In the genomic region with DNA sequence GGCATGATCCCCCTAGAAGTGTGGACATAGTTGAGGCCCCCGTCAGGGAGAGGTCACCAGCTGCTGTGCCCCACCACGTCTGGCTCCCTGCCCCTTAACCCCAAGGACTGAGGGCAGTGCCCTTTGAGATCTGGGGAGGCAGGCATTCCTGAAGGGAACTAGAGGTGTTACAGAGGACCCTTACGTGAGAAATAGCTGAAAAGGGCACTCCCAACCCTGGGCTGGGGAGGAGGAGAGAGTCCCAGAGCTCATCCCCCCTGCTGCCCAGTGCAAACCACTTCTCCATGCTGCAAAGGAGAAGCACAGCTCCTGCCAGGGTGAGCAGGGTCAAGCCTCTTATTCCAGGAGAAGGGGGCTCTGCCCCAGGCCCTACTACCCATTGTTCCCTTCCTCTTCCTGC, we compare ENCODE assay signal across 44 cellular contexts. TPM values are rescaled to one million over a fixed set of nuclear protein-coding genes. Genes with fewer than 3 reads are reported as not detected.
"Had no signal": no experiment of that assay in that cellular context is flagged by ENCODE, and none has a peak within 500 bp of the region (broad histone marks: within the 10 kb centered on the region; RNA-seq: fewer than 3 reads in every experiment).

No MANE protein-coding gene starts in this region.

- H3K36me3 Mint-ChIP-seq: activated CD8-positive, alpha-beta memory T cell treated with anti-CD3 and anti-CD28 coated beads, Interleukin-2, amount 10 ng/mL, durations not matched to agents 7 days and 5 days; activated naive CD4-positive, alpha-beta T cell treated with anti-CD3 and anti-CD28 coated beads, Interleukin-2, amount 50 U/mL, for 24 hours; activated naive CD8-positive, alpha-beta T cell treated with anti-CD3 and anti-CD28 coated beads for 36 hours had no signal

- H3K27ac ChIP-seq: adrenal gland, breast epithelium, epithelial cell of prostate, esophagus squamous epithelium, gastroesophageal sphincter, heart right ventricle had no signal

- H3K4me1 Mint-ChIP-seq: activated CD8-positive, alpha-beta memory T cell treated with anti-CD3 and anti-CD28 coated beads, Interleukin-2, amount 10 ng/mL, durations not matched to agents 7 days and 5 days; activated naive CD4-positive, alpha-beta T cell treated with anti-CD3 and anti-CD28 coated beads, Interleukin-2, amount 50 U/mL, for 24 hours; activated naive CD8-positive, alpha-beta T cell treated with anti-CD3 and anti-CD28 coated beads for 36 hours; activated naive CD8-positive, alpha-beta T cell treated with anti-CD3 and anti-CD28 coated beads, Interleukin-2, amount 50 U/mL, for 24 hours; central memory CD8-positive, alpha-beta T cell; T-helper 17 cell had no signal

- H3K27ac Mint-ChIP-seq: activated CD8-positive, alpha-beta memory T cell treated with anti-CD3 and anti-CD28 coated beads, Interleukin-2, amount 10 ng/mL, durations not matched to agents 7 days and 5 days; activated CD8-positive, alpha-beta T cell treated with anti-CD3 and anti-CD28 coated beads, Interleukin-2, amount 10 ng/mL, durations not matched to agents 7 days and 5 days; activated naive CD4-positive, alpha-beta T cell treated with anti-CD3 and anti-CD28 coated beads for 36 hours; activated naive CD4-positive, alpha-beta T cell treated with anti-CD3 and anti-CD28 coated beads, Interleukin-2, amount 50 U/mL, for 24 hours; activated naive CD8-positive, alpha-beta T cell treated with anti-CD3 and anti-CD28 coated beads for 36 hours; activated naive CD8-positive, alpha-beta T cell treated with anti-CD3 and anti-CD28 coated beads, Interleukin-2, amount 50 U/mL, for 24 hours; activated T-helper 1 cell treated with anti-CD3 and anti-CD28 coated beads, Interleukin-12 subunit alpha, Interleukin-12 subunit beta, Interleukin-2, Interleukin-4 antibody, amounts not matched to agents 30 ng/mL and 10 ng/mL and 1 ng/mL, durations not matched to agents 14 hours and 24 hours and 36 hours; activated T-helper 2 cell treated with anti-CD3 and anti-CD28 coated beads, Interferon-gamma antibody, Interleukin-2, Interleukin-4, amounts not matched to agents 10 μg/mL and 5 μg/mL and 100 μg/mL, durations not matched to agents 14 hours and 24 hours and 36 hours; brain; T-helper 17 cell; T-helper 2 cell treated with Interferon-gamma antibody and Interleukin-4, amounts not matched to agents 5 μg/mL and 100 μg/mL, for 36 hours had no signal

- FAIRE-seq: colon, endometrium, endothelial cell of umbilical vein had no signal

- DNase-seq: activated CD4-positive, alpha-beta T cell treated with anti-CD3 and anti-CD28 coated beads for 48 hours; activated CD4-positive, alpha-beta T cell treated with anti-CD3 and anti-CD28 coated beads, Interleukin-2, amount 50 U/mL, for 1 hour; activated CD4-positive, alpha-beta T cell treated with anti-CD3 and anti-CD28 coated beads, Interleukin-2, amount 50 U/mL, for 48 hours; activated CD8-positive, alpha-beta memory T cell treated with anti-CD3 and anti-CD28 coated beads, Interleukin-2, amount 10 ng/mL, durations not matched to agents 7 days and 5 days; activated CD8-positive, alpha-beta memory T cell treated with anti-CD3 and anti-CD28 coated beads, Interleukin-2, amount 50 U/mL, for 4 hours; activated CD8-positive, alpha-beta T cell treated with anti-CD3 and anti-CD28 coated beads, Interleukin-2, amount 10 ng/mL, durations not matched to agents 7 days and 5 days; activated effector memory CD4-positive, alpha-beta T cell treated with anti-CD3 and anti-CD28 coated beads, Interleukin-2, amount 50 U/mL, for 16 hours; activated naive CD4-positive, alpha-beta T cell treated with anti-CD3 and anti-CD28 coated beads for 36 hours; activated naive CD8-positive, alpha-beta T cell treated with anti-CD3 and anti-CD28 coated beads for 36 hours; activated naive CD8-positive, alpha-beta T cell treated with anti-CD3 and anti-CD28 coated beads, Interleukin-2, amount 50 U/mL, for 24 hours; activated T-cell treated with anti-CD3 and anti-CD28 coated beads, Interleukin-2, amount 50 U/mL, for 1 hour; activated T-cell treated with anti-CD3 and anti-CD28 coated beads, Interleukin-2, amount 50 U/mL, for 48 hours; adrenal gland; amygdala; aorta; cortex of kidney; dermis blood vessel endothelial cell; effector CD4-positive, alpha-beta T cell; effector memory CD8-positive, alpha-beta T cell; esophagus squamous epithelium; foreskin melanocyte; heart right ventricle; T-helper 1 cell; T-helper 17 cell; T1000 had no signal

- H3K4me3 ChIP-seq: adrenal gland, breast epithelium, esophagus squamous epithelium, gastroesophageal sphincter, heart right ventricle had no signal

- H3K36me3 ChIP-seq: adrenal gland had no signal

- H3K9me3 ChIP-seq: adrenal gland, breast epithelium, esophagus squamous epithelium, gastroesophageal sphincter, heart right ventricle had no signal

- ATAC-seq: activated CD4-positive, CD25-positive, alpha-beta regulatory T cell treated with anti-CD3 and anti-CD28 coated beads, Interleukin-2, amount 50 U/mL, for 24 hours; activated CD8-positive, alpha-beta memory T cell treated with anti-CD3 and anti-CD28 coated beads, Interleukin-2, amount 10 ng/mL, durations not matched to agents 7 days and 5 days; activated CD8-positive, alpha-beta T cell treated with anti-CD3 and anti-CD28 coated beads, Interleukin-2, amount 10 ng/mL, durations not matched to agents 7 days and 5 days; activated naive CD8-positive, alpha-beta T cell treated with anti-CD3 and anti-CD28 coated beads, Interleukin-2, amount 50 U/mL, for 24 hours; effector memory CD8-positive, alpha-beta T cell; gastroesophageal sphincter; T-helper 17 cell had no signal

- H3K27me3 Mint-ChIP-seq: activated CD8-positive, alpha-beta memory T cell treated with anti-CD3 and anti-CD28 coated beads, Interleukin-2, amount 10 ng/mL, durations not matched to agents 7 days and 5 days; activated naive CD4-positive, alpha-beta T cell treated with anti-CD3 and anti-CD28 coated beads, Interleukin-2, amount 50 U/mL, for 24 hours; activated naive CD8-positive, alpha-beta T cell treated with anti-CD3 and anti-CD28 coated beads for 36 hours; activated naive CD8-positive, alpha-beta T cell treated with anti-CD3 and anti-CD28 coated beads, Interleukin-2, amount 50 U/mL, for 24 hours; brain; central memory CD8-positive, alpha-beta T cell; effector memory CD8-positive, alpha-beta T cell; T-helper 17 cell had no signal

- H3K4me1 ChIP-seq: adrenal gland, breast epithelium, gastroesophageal sphincter, heart right ventricle had no signal

- H3K9me3 Mint-ChIP-seq: activated naive CD4-positive, alpha-beta T cell treated with anti-CD3 and anti-CD28 coated beads for 36 hours; activated naive CD4-positive, alpha-beta T cell treated with anti-CD3 and anti-CD28 coated beads, Interleukin-2, amount 50 U/mL, for 24 hours; activated naive CD8-positive, alpha-beta T cell treated with anti-CD3 and anti-CD28 coated beads for 36 hours; activated naive CD8-positive, alpha-beta T cell treated with anti-CD3 and anti-CD28 coated beads, Interleukin-2, amount 50 U/mL, for 24 hours; activated T-helper 1 cell treated with anti-CD3 and anti-CD28 coated beads, Interleukin-12 subunit alpha, Interleukin-12 subunit beta, Interleukin-2, Interleukin-4 antibody, amounts not matched to agents 30 ng/mL and 10 ng/mL and 1 ng/mL, durations not matched to agents 14 hours and 24 hours and 36 hours; activated T-helper 2 cell treated with anti-CD3 and anti-CD28 coated beads, Interferon-gamma antibody, Interleukin-2, Interleukin-4, amounts not matched to agents 10 μg/mL and 5 μg/mL and 100 μg/mL, durations not matched to agents 14 hours and 24 hours and 36 hours; brain; central memory CD8-positive, alpha-beta T cell; effector memory CD8-positive, alpha-beta T cell; T-helper 2 cell treated with Interferon-gamma antibody and Interleukin-4, amounts not matched to agents 5 μg/mL and 100 μg/mL, for 36 hours had no signal

- H3K4me3 Mint-ChIP-seq: activated CD8-positive, alpha-beta memory T cell treated with anti-CD3 and anti-CD28 coated beads, Interleukin-2, amount 10 ng/mL, durations not matched to agents 7 days and 5 days; activated CD8-positive, alpha-beta T cell treated with anti-CD3 and anti-CD28 coated beads, Interleukin-2, amount 10 ng/mL, durations not matched to agents 7 days and 5 days; activated naive CD4-positive, alpha-beta T cell treated with anti-CD3 and anti-CD28 coated beads for 36 hours; activated naive CD4-positive, alpha-beta T cell treated with anti-CD3 and anti-CD28 coated beads, Interleukin-2, amount 50 U/mL, for 24 hours; activated naive CD8-positive, alpha-beta T cell treated with anti-CD3 and anti-CD28 coated beads for 36 hours; activated naive CD8-positive, alpha-beta T cell treated with anti-CD3 and anti-CD28 coated beads, Interleukin-2, amount 50 U/mL, for 24 hours; activated T-helper 1 cell treated with anti-CD3 and anti-CD28 coated beads, Interleukin-12 subunit alpha, Interleukin-12 subunit beta, Interleukin-2, Interleukin-4 antibody, amounts not matched to agents 30 ng/mL and 10 ng/mL and 1 ng/mL, durations not matched to agents 14 hours and 24 hours and 36 hours; brain; central memory CD8-positive, alpha-beta T cell; effector memory CD8-positive, alpha-beta T cell; T-helper 17 cell; T-helper 2 cell treated with Interferon-gamma antibody and Interleukin-4, amounts not matched to agents 5 μg/mL and 100 μg/mL, for 36 hours had no signal

- H3K27me3 ChIP-seq: adrenal gland, breast epithelium, esophagus squamous epithelium, gastroesophageal sphincter, heart right ventricle had no signal

RNA-seq across cellular contexts. Expression of a gene that starts 34.1 kb away (rescaled TPM):
- total RNA-seq: activated CD8-positive, alpha-beta memory T cell treated with anti-CD3 and anti-CD28 coated beads for 36 hours; activated CD8-positive, alpha-beta memory T cell treated with anti-CD3 and anti-CD28 coated beads, Interleukin-2, amount 10 ng/mL, durations not matched to agents 7 days and 5 days; activated CD8-positive, alpha-beta T cell treated with anti-CD3 and anti-CD28 coated beads, Interleukin-2, amount 10 ng/mL, durations not matched to agents 7 days and 5 days; activated naive CD4-positive, alpha-beta T cell treated with anti-CD3 and anti-CD28 coated beads for 36 hours; activated naive CD8-positive, alpha-beta T cell treated with anti-CD3 and anti-CD28 coated beads for 36 hours; activated T-helper 1 cell treated with anti-CD3 and anti-CD28 coated beads, Interleukin-12 subunit alpha, Interleukin-12 subunit beta, Interleukin-2, Interleukin-4 antibody, amounts not matched to agents 30 ng/mL and 10 ng/mL and 1 ng/mL, durations not matched to agents 14 hours and 24 hours and 36 hours; activated T-helper 2 cell treated with anti-CD3 and anti-CD28 coated beads, Interferon-gamma antibody, Interleukin-2, Interleukin-4, amounts not matched to agents 10 μg/mL and 5 μg/mL and 100 μg/mL, durations not matched to agents 14 hours and 24 hours and 36 hours; adrenal gland; aorta; breast epithelium; cardiac septum; chondrocyte; dermis blood vessel endothelial cell; endothelial cell of umbilical vein; fibroblast of lung; fibroblast of villous mesenchyme; gastroesophageal sphincter; glomerular endothelial cell had no signal
- polyA plus RNA-seq: adrenal gland, endothelial cell of umbilical vein, fibroblast of lung, heart right ventricle had no signal
